Comparison of ENCODE assay signal across 1 cellular context in genomic region chr16:8859913-8860881, GRCh38.
TF ChIP-seq lines count a peak whose summit lies in the region.

No MANE protein-coding gene starts in this region.

TF ChIP-seq in HepG2, 621 proteins besides CTCF, POLR2A, EP300 and RAD21 (continued from another document and continues in another):
- TF ChIP-seq, protein P1, sequence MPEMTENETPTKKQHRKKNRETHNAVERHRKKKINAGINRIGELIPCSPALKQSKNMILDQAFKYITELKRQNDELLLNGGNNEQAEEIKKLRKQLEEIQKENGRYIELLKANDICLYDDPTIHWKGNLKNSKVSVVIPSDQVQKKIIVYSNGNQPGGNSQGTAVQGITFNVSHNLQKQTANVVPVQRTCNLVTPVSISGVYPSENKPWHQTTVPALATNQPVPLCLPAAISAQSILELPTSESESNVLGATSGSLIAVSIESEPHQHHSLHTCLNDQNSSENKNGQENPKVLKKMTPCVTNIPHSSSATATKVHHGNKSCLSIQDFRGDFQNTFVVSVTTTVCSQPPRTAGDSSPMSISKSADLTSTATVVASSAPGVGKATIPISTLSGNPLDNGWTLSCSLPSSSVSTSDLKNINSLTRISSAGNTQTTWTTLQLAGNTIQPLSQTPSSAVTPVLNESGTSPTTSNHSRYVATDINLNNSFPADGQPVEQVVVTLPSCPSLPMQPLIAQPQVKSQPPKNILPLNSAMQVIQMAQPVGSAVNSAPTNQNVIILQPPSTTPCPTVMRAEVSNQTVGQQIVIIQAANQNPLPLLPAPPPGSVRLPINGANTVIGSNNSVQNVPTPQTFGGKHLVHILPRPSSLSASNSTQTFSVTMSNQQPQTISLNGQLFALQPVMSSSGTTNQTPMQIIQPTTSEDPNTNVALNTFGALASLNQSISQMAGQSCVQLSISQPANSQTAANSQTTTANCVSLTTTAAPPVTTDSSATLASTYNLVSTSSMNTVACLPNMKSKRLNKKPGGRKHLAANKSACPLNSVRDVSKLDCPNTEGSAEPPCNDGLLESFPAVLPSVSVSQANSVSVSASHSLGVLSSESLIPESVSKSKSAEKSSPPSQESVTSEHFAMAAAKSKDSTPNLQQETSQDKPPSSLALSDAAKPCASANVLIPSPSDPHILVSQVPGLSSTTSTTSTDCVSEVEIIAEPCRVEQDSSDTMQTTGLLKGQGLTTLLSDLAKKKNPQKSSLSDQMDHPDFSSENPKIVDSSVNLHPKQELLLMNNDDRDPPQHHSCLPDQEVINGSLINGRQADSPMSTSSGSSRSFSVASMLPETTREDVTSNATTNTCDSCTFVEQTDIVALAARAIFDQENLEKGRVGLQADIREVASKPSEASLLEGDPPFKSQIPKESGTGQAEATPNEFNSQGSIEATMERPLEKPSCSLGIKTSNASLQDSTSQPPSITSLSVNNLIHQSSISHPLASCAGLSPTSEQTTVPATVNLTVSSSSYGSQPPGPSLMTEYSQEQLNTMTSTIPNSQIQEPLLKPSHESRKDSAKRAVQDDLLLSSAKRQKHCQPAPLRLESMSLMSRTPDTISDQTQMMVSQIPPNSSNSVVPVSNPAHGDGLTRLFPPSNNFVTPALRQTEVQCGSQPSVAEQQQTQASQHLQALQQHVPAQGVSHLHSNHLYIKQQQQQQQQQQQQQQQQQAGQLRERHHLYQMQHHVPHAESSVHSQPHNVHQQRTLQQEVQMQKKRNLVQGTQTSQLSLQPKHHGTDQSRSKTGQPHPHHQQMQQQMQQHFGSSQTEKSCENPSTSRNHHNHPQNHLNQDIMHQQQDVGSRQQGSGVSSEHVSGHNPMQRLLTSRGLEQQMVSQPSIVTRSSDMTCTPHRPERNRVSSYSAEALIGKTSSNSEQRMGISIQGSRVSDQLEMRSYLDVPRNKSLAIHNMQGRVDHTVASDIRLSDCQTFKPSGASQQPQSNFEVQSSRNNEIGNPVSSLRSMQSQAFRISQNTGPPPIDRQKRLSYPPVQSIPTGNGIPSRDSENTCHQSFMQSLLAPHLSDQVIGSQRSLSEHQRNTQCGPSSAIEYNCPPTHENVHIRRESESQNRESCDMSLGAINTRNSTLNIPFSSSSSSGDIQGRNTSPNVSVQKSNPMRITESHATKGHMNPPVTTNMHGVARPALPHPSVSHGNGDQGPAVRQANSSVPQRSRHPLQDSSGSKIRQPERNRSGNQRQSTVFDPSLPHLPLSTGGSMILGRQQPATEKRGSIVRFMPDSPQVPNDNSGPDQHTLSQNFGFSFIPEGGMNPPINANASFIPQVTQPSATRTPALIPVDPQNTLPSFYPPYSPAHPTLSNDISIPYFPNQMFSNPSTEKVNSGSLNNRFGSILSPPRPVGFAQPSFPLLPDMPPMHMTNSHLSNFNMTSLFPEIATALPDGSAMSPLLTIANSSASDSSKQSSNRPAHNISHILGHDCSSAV (CRISPR knock-in tag; IDR thresholded peaks at IDR 0.05; ENCODE audit: borderline replicate concordance) = no peak
- TF ChIP-seq KLF11 (CRISPR knock-in tag; IDR thresholded peaks at IDR 0.05) (no peak), ZNF232 (CRISPR knock-in tag; IDR thresholded peaks at IDR 0.05; ENCODE audit: borderline replicate concordance) (peak; percentile 35; the same call in 1 of the 2 replicates), THAP11 (CRISPR knock-in tag; IDR thresholded peaks at IDR 0.05) (peak; percentile 79), SOX5 (CRISPR knock-in tag; IDR thresholded peaks at IDR 0.05; ENCODE audit: borderline replicate concordance) (peak; percentile 87), CBX5 (CRISPR knock-in tag; IDR thresholded peaks at IDR 0.05; ENCODE audit: borderline replicate concordance) (peak; percentile 59; the same call in 1 of the 2 replicates), MATR3 (CRISPR knock-in tag; IDR thresholded peaks at IDR 0.05) (no peak), ZFP36 (IDR thresholded peaks at IDR 0.05; ENCODE audit: borderline replicate concordance, low read depth, low read length, partially characterized antibody) (no peak), ZNF564 (CRISPR knock-in tag; IDR thresholded peaks at IDR 0.05) (no peak), RCOR2 (CRISPR knock-in tag; IDR thresholded peaks at IDR 0.05) (peak; percentile 85), FOXM1 (CRISPR knock-in tag; IDR thresholded peaks at IDR 0.05) (no peak), NCOR1 (IDR thresholded peaks at IDR 0.05; ENCODE audit: borderline replicate concordance, low read length) (peak; percentile 59; the same call in 1 of the 2 replicates), BHLHE40 (IDR thresholded peaks at IDR 0.05; ENCODE audit: low read length) (no peak), HNRNPH1 (optimal IDR thresholded peaks at IDR 0.05; ENCODE audit: low read depth, low read length) (peak; percentile 29), ZEB1 (IDR thresholded peaks at IDR 0.05; ENCODE audit: insufficient replicate concordance, low read depth) (no peak), ZNF33B (CRISPR knock-in tag; IDR thresholded peaks at IDR 0.05) (peak; percentile 85; the same call in 1 of the 2 replicates), GFI1 (CRISPR knock-in tag; IDR thresholded peaks at IDR 0.05; ENCODE audit: borderline replicate concordance) (peak; percentile 62; the same call in 1 of the 2 replicates), MIER3 (CRISPR knock-in tag; IDR thresholded peaks at IDR 0.05; ENCODE audit: borderline replicate concordance) (peak; percentile 90; the same call in 1 of the 2 replicates), IKZF1 (IDR thresholded peaks at IDR 0.05) (no peak), KAT2B (IDR thresholded peaks at IDR 0.05; ENCODE audit: borderline replicate concordance, low read depth, low read length) (no peak), ZBTB7A (CRISPR knock-in tag; IDR thresholded peaks at IDR 0.05) (no peak), BRCA1 (CRISPR knock-in tag; IDR thresholded peaks at IDR 0.05) (peak; percentile 31; the same call in 1 of the 2 replicates), KDM5B (CRISPR knock-in tag; IDR thresholded peaks at IDR 0.05; ENCODE audit: borderline replicate concordance) (peak; percentile 79), DPF2 (CRISPR knock-in tag; IDR thresholded peaks at IDR 0.05; ENCODE audit: borderline replicate concordance, low read depth) (peak; percentile 35; the same call in 1 of the 2 replicates), PHF5A (CRISPR knock-in tag; IDR thresholded peaks at IDR 0.05; ENCODE audit: low read depth, unreplicated experiment) (peak; percentile 96), EZH2 (conservative IDR thresholded peaks at IDR 0.05; ENCODE audit: low read depth, low read length) (no peak), ZNF550 (CRISPR knock-in tag; IDR thresholded peaks at IDR 0.05; ENCODE audit: borderline replicate concordance) (no peak), SNAPC2 (CRISPR knock-in tag; IDR thresholded peaks at IDR 0.05) (no peak; the same call in 1 of the 2 replicates), ZBTB4 (CRISPR knock-in tag; IDR thresholded peaks at IDR 0.05; ENCODE audit: borderline replicate concordance) (peak; percentile 89; the same call in 1 of the 2 replicates), ZNF124 (CRISPR knock-in tag; IDR thresholded peaks at IDR 0.05) (peak; percentile 87; the same call in 1 of the 2 replicates), KDM4B (CRISPR knock-in tag; IDR thresholded peaks at IDR 0.05) (peak; percentile 95; the same call in 1 of the 2 replicates), ZNF713 (CRISPR knock-in tag; IDR thresholded peaks at IDR 0.05) (0 out of 2 replicates have a peak, but pooled peaks have one; percentile 82), NFRKB (IDR thresholded peaks at IDR 0.05) (no peak), ZNF382 (CRISPR knock-in tag; IDR thresholded peaks at IDR 0.05; ENCODE audit: borderline replicate concordance) (no peak), PAF1 (CRISPR knock-in tag; IDR thresholded peaks at IDR 0.05) (peak; percentile 91), FLYWCH1 (CRISPR knock-in tag; IDR thresholded peaks at IDR 0.05) (no peak), ZNF230 (CRISPR knock-in tag; IDR thresholded peaks at IDR 0.05) (0 out of 2 replicates have a peak, but pooled peaks have one; percentile 22), SYNCRIP (IDR thresholded peaks at IDR 0.05; ENCODE audit: insufficient read depth, low read depth, low read length) (no peak), TMF1 (CRISPR knock-in tag; IDR thresholded peaks at IDR 0.05; ENCODE audit: low read depth) (no peak), MIER2 (CRISPR knock-in tag; IDR thresholded peaks at IDR 0.05) (peak; percentile 65; the same call in 1 of the 2 replicates), CCDC6 (CRISPR knock-in tag; IDR thresholded peaks at IDR 0.05) (no peak), PCBP2 (optimal IDR thresholded peaks at IDR 0.05; ENCODE audit: low read depth, low read length, poor library complexity, severe bottlenecking) (no peak), NFKBIZ (CRISPR knock-in tag; IDR thresholded peaks at IDR 0.05) (0 out of 2 replicates have a peak, but pooled peaks have one; percentile 39), CC2D1A (CRISPR knock-in tag; IDR thresholded peaks at IDR 0.05) (no peak), GPN1 (CRISPR knock-in tag; IDR thresholded peaks at IDR 0.05; ENCODE audit: borderline replicate concordance) (no peak), ZNF547 (CRISPR knock-in tag; IDR thresholded peaks at IDR 0.05) (peak; percentile 69), NFYC (CRISPR knock-in tag; IDR thresholded peaks at IDR 0.05) (no peak), HHEX (CRISPR knock-in tag; IDR thresholded peaks at IDR 0.05) (no peak)
- TF ChIP-seq, protein P2, sequence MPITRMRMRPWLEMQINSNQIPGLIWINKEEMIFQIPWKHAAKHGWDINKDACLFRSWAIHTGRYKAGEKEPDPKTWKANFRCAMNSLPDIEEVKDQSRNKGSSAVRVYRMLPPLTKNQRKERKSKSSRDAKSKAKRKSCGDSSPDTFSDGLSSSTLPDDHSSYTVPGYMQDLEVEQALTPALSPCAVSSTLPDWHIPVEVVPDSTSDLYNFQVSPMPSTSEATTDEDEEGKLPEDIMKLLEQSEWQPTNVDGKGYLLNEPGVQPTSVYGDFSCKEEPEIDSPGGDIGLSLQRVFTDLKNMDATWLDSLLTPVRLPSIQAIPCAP (CRISPR knock-in tag; IDR thresholded peaks at IDR 0.05; ENCODE audit: low read depth) = no peak
- TF ChIP-seq, protein P3, sequence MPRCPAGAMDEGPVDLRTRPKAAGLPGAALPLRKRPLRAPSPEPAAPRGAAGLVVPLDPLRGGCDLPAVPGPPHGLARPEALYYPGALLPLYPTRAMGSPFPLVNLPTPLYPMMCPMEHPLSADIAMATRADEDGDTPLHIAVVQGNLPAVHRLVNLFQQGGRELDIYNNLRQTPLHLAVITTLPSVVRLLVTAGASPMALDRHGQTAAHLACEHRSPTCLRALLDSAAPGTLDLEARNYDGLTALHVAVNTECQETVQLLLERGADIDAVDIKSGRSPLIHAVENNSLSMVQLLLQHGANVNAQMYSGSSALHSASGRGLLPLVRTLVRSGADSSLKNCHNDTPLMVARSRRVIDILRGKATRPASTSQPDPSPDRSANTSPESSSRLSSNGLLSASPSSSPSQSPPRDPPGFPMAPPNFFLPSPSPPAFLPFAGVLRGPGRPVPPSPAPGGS (CRISPR knock-in tag; IDR thresholded peaks at IDR 0.05) = peak; percentile 80
- TF ChIP-seq, protein P4, sequence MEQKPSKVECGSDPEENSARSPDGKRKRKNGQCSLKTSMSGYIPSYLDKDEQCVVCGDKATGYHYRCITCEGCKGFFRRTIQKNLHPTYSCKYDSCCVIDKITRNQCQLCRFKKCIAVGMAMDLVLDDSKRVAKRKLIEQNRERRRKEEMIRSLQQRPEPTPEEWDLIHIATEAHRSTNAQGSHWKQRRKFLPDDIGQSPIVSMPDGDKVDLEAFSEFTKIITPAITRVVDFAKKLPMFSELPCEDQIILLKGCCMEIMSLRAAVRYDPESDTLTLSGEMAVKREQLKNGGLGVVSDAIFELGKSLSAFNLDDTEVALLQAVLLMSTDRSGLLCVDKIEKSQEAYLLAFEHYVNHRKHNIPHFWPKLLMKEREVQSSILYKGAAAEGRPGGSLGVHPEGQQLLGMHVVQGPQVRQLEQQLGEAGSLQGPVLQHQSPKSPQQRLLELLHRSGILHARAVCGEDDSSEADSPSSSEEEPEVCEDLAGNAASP (CRISPR knock-in tag; IDR thresholded peaks at IDR 0.05; ENCODE audit: borderline replicate concordance) = peak; percentile 93
- TF ChIP-seq, protein P5, sequence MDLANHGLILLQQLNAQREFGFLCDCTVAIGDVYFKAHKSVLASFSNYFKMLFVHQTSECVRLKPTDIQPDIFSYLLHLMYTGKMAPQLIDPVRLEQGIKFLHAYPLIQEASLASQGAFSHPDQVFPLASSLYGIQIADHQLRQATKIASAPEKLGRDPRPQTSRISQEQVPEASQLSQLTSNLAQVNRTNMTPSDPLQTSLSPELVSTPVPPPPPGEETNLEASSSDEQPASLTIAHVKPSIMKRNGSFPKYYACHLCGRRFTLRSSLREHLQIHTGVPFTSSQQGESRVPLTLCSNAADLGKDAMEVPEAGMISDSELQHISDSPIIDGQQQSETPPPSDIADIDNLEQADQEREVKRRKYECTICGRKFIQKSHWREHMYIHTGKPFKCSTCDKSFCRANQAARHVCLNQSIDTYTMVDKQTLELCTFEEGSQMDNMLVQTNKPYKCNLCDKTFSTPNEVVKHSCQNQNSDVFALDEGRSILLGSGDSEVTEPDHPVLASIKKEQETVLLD (CRISPR knock-in tag; IDR thresholded peaks at IDR 0.05; ENCODE audit: low read depth) = peak; percentile 22; the same call in 1 of the 2 replicates
- TF ChIP-seq, protein P6, sequence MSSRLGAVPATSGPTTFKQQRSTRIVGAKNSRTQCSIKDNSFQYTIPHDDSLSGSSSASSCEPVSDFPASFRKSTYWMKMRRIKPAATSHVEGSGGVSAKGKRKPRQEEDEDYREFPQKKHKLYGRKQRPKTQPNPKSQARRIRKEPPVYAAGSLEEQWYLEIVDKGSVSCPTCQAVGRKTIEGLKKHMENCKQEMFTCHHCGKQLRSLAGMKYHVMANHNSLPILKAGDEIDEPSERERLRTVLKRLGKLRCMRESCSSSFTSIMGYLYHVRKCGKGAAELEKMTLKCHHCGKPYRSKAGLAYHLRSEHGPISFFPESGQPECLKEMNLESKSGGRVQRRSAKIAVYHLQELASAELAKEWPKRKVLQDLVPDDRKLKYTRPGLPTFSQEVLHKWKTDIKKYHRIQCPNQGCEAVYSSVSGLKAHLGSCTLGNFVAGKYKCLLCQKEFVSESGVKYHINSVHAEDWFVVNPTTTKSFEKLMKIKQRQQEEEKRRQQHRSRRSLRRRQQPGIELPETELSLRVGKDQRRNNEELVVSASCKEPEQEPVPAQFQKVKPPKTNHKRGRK (CRISPR knock-in tag; IDR thresholded peaks at IDR 0.05) = no peak
